ENCODE assay signal across 1 cellular context in genomic region chr1:247936965-247937734, GRCh38.
TF ChIP-seq lines count a peak whose summit lies in the region.

No MANE protein-coding gene starts in this region.

TF ChIP-seq in H1, 55 proteins besides CTCF, POLR2A, EP300 and RAD21:
- 0 out of 2 replicates have a peak, but pooled peaks have one; percentile 18 for TF ChIP-seq JUND (IDR thresholded peaks at IDR 0.05; ENCODE audit: low read length)
- TF ChIP-seq TCF12 (IDR thresholded peaks at IDR 0.05; ENCODE audit: low read depth, low read length) = 0 out of 2 replicates have a peak, but pooled peaks have one; percentile 38
- TF ChIP-seq, protein P1, sequence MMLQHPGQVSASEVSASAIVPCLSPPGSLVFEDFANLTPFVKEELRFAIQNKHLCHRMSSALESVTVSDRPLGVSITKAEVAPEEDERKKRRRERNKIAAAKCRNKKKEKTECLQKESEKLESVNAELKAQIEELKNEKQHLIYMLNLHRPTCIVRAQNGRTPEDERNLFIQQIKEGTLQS (IDR thresholded peaks at IDR 0.05; ENCODE audit: insufficient read depth, low read depth, low read length) = peak; percentile 24; the same call in 1 of the 2 replicates
TF ChIP-seq in H1: peak in this region for 3; not testable (repeated sequence) for 52.
